1 cellular context compared by ENCODE assay signal in the genomic region with DNA sequence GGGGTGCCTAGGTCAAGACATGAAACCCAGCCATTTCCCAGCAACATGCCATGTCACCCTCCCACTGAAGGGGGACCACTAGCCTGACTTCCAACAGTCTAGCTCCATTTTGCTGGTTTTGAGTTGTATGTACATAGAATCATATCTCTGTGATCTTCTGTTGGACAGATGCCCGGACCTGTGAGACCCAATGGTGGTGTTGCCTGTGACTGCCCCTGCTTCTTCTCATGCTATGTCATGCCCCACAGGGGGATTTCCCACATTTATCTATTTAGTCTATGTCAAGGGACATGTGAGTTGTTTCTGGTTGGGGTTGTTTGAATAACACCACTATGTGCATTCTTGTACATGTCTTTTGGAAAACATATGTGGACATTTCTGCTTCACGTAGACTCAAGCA.
TF ChIP-seq lines count a peak whose summit lies in the region.

No MANE protein-coding gene starts in this region.

TF ChIP-seq in GM12878, 131 proteins besides CTCF, POLR2A, EP300 and RAD21 (continued from another document):
- TF ChIP-seq, protein P1, sequence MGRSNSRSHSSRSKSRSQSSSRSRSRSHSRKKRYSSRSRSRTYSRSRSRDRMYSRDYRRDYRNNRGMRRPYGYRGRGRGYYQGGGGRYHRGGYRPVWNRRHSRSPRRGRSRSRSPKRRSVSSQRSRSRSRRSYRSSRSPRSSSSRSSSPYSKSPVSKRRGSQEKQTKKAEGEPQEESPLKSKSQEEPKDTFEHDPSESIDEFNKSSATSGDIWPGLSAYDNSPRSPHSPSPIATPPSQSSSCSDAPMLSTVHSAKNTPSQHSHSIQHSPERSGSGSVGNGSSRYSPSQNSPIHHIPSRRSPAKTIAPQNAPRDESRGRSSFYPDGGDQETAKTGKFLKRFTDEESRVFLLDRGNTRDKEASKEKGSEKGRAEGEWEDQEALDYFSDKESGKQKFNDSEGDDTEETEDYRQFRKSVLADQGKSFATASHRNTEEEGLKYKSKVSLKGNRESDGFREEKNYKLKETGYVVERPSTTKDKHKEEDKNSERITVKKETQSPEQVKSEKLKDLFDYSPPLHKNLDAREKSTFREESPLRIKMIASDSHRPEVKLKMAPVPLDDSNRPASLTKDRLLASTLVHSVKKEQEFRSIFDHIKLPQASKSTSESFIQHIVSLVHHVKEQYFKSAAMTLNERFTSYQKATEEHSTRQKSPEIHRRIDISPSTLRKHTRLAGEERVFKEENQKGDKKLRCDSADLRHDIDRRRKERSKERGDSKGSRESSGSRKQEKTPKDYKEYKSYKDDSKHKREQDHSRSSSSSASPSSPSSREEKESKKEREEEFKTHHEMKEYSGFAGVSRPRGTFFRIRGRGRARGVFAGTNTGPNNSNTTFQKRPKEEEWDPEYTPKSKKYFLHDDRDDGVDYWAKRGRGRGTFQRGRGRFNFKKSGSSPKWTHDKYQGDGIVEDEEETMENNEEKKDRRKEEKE (IDR thresholded peaks at IDR 0.05) = no peak
- TF ChIP-seq, protein P2, sequence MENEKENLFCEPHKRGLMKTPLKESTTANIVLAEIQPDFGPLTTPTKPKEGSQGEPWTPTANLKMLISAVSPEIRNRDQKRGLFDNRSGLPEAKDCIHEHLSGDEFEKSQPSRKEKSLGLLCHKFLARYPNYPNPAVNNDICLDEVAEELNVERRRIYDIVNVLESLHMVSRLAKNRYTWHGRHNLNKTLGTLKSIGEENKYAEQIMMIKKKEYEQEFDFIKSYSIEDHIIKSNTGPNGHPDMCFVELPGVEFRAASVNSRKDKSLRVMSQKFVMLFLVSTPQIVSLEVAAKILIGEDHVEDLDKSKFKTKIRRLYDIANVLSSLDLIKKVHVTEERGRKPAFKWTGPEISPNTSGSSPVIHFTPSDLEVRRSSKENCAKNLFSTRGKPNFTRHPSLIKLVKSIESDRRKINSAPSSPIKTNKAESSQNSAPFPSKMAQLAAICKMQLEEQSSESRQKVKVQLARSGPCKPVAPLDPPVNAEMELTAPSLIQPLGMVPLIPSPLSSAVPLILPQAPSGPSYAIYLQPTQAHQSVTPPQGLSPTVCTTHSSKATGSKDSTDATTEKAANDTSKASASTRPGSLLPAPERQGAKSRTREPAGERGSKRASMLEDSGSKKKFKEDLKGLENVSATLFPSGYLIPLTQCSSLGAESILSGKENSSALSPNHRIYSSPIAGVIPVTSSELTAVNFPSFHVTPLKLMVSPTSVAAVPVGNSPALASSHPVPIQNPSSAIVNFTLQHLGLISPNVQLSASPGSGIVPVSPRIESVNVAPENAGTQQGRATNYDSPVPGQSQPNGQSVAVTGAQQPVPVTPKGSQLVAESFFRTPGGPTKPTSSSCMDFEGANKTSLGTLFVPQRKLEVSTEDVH (IDR thresholded peaks at IDR 0.05; ENCODE audit: low read depth, partially characterized antibody) = no peak
- TF ChIP-seq HCFC1 (IDR thresholded peaks at IDR 0.05; ENCODE audit: low read length) = no peak
- no peak for TF ChIP-seq KAT2A (conservative IDR thresholded peaks at IDR 0.05; ENCODE audit: control insufficient read depth, low read depth, low read length)
- TF ChIP-seq ZNF622 (IDR thresholded peaks at IDR 0.05) = no peak
- TF ChIP-seq, protein P3, sequence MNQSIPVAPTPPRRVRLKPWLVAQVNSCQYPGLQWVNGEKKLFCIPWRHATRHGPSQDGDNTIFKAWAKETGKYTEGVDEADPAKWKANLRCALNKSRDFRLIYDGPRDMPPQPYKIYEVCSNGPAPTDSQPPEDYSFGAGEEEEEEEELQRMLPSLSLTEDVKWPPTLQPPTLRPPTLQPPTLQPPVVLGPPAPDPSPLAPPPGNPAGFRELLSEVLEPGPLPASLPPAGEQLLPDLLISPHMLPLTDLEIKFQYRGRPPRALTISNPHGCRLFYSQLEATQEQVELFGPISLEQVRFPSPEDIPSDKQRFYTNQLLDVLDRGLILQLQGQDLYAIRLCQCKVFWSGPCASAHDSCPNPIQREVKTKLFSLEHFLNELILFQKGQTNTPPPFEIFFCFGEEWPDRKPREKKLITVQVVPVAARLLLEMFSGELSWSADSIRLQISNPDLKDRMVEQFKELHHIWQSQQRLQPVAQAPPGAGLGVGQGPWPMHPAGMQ (IDR thresholded peaks at IDR 0.05; ENCODE audit: borderline replicate concordance) = no peak
